ENCODE assay signal across 2 cellular contexts in genomic region chr15:49273734-49274318, GRCh38.
TF ChIP-seq lines count a peak whose summit lies in the region.

No MANE protein-coding gene starts in this region.

TF ChIP-seq in SK-N-SH, 30 proteins besides CTCF, POLR2A, EP300 and RAD21:
- TF ChIP-seq TCF12 (IDR thresholded peaks at IDR 0.05) (peak; percentile 74), PBX3 (IDR thresholded peaks at IDR 0.05) (peak; percentile 33; the same call in 1 of the 2 replicates), GATA2 (CRISPR knock-in tag; IDR thresholded peaks at IDR 0.05) (peak; percentile 57), EZH2phosphoT487 (IDR thresholded peaks at IDR 0.05; ENCODE audit: borderline replicate concordance, low read depth) (no peak), CHD2 (IDR thresholded peaks at IDR 0.05; ENCODE audit: low read length, partially characterized antibody) (peak; percentile 7), RCOR1 (IDR thresholded peaks at IDR 0.05; ENCODE audit: low read length) (no peak; the same call in 1 of the 2 replicates)

TF ChIP-seq in HepG2, 621 proteins besides CTCF, POLR2A, EP300 and RAD21:
- TF ChIP-seq ZEB1 (IDR thresholded peaks at IDR 0.05; ENCODE audit: insufficient replicate concordance, low read depth), result no peak
- no peak for TF ChIP-seq AKNA (CRISPR knock-in tag; IDR thresholded peaks at IDR 0.05; ENCODE audit: borderline replicate concordance)
- TF ChIP-seq CREB3 (CRISPR knock-in tag; IDR thresholded peaks at IDR 0.05), result no peak
- TF ChIP-seq ZXDC (CRISPR knock-in tag; IDR thresholded peaks at IDR 0.05), result no peak
- no peak for TF ChIP-seq ZNF576 (CRISPR knock-in tag; IDR thresholded peaks at IDR 0.05)
- TF ChIP-seq THAP7 (CRISPR knock-in tag; IDR thresholded peaks at IDR 0.05), result no peak
- TF ChIP-seq SIN3B (IDR thresholded peaks at IDR 0.05; ENCODE audit: low read length), result no peak
- no peak for TF ChIP-seq ZSCAN5A (CRISPR knock-in tag; IDR thresholded peaks at IDR 0.05; ENCODE audit: borderline replicate concordance)
- TF ChIP-seq MAFK (conservative IDR thresholded peaks at IDR 0.05 in 1 of 2, IDR thresholded peaks at IDR 0.05 in 1 of 2; ENCODE audit: low read length in 2 of 2), result no peak
- no peak for TF ChIP-seq ZFP90 (CRISPR knock-in tag; IDR thresholded peaks at IDR 0.05; ENCODE audit: borderline replicate concordance)
- TF ChIP-seq KDM5B (CRISPR knock-in tag; IDR thresholded peaks at IDR 0.05; ENCODE audit: borderline replicate concordance), result no peak
- TF ChIP-seq ZBTB7A (CRISPR knock-in tag; IDR thresholded peaks at IDR 0.05), result no peak
- no peak for TF ChIP-seq ZNF558 (CRISPR knock-in tag; IDR thresholded peaks at IDR 0.05; ENCODE audit: borderline replicate concordance)
- no peak for TF ChIP-seq ZNF563 (CRISPR knock-in tag; IDR thresholded peaks at IDR 0.05)
- no peak for TF ChIP-seq BRF2 (CRISPR knock-in tag; IDR thresholded peaks at IDR 0.05)
- TF ChIP-seq MED1 (CRISPR knock-in tag; IDR thresholded peaks at IDR 0.05), result no peak
- no peak for TF ChIP-seq SSRP1 (CRISPR knock-in tag; IDR thresholded peaks at IDR 0.05)
- TF ChIP-seq GLI4 (CRISPR knock-in tag; IDR thresholded peaks at IDR 0.05; ENCODE audit: borderline replicate concordance), result no peak
